Comparison of ENCODE assay signal across 1 cellular context in genomic region chr5:1594336-1595106, GRCh38.
TF ChIP-seq lines count a peak whose summit lies in the region.

No MANE protein-coding gene starts in this region.

TF ChIP-seq in HEK293, 187 proteins besides CTCF, POLR2A, EP300 and RAD21 (continued from another document):
- TF ChIP-seq, protein P1, sequence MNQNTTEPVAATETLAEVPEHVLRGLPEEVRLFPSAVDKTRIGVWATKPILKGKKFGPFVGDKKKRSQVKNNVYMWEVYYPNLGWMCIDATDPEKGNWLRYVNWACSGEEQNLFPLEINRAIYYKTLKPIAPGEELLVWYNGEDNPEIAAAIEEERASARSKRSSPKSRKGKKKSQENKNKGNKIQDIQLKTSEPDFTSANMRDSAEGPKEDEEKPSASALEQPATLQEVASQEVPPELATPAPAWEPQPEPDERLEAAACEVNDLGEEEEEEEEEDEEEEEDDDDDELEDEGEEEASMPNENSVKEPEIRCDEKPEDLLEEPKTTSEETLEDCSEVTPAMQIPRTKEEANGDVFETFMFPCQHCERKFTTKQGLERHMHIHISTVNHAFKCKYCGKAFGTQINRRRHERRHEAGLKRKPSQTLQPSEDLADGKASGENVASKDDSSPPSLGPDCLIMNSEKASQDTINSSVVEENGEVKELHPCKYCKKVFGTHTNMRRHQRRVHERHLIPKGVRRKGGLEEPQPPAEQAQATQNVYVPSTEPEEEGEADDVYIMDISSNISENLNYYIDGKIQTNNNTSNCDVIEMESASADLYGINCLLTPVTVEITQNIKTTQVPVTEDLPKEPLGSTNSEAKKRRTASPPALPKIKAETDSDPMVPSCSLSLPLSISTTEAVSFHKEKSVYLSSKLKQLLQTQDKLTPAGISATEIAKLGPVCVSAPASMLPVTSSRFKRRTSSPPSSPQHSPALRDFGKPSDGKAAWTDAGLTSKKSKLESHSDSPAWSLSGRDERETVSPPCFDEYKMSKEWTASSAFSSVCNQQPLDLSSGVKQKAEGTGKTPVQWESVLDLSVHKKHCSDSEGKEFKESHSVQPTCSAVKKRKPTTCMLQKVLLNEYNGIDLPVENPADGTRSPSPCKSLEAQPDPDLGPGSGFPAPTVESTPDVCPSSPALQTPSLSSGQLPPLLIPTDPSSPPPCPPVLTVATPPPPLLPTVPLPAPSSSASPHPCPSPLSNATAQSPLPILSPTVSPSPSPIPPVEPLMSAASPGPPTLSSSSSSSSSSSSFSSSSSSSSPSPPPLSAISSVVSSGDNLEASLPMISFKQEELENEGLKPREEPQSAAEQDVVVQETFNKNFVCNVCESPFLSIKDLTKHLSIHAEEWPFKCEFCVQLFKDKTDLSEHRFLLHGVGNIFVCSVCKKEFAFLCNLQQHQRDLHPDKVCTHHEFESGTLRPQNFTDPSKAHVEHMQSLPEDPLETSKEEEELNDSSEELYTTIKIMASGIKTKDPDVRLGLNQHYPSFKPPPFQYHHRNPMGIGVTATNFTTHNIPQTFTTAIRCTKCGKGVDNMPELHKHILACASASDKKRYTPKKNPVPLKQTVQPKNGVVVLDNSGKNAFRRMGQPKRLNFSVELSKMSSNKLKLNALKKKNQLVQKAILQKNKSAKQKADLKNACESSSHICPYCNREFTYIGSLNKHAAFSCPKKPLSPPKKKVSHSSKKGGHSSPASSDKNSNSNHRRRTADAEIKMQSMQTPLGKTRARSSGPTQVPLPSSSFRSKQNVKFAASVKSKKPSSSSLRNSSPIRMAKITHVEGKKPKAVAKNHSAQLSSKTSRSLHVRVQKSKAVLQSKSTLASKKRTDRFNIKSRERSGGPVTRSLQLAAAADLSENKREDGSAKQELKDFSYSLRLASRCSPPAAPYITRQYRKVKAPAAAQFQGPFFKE (tag by site-specific recombination; IDR thresholded peaks at IDR 0.05; ENCODE audit: borderline replicate concordance): no peak
- peak; percentile 95 for TF ChIP-seq ZEB2 (tag by site-specific recombination; IDR thresholded peaks at IDR 0.05)
- TF ChIP-seq ZNF169 (tag by site-specific recombination; IDR thresholded peaks at IDR 0.05): no peak
- no peak for TF ChIP-seq ZNF16 (tag by site-specific recombination; IDR thresholded peaks at IDR 0.05; ENCODE audit: low read depth)
- TF ChIP-seq ZSCAN30 (tag by site-specific recombination; IDR thresholded peaks at IDR 0.05): 0 out of 2 replicates have a peak, but pooled peaks have one; percentile 42
- TF ChIP-seq MYNN (tag by site-specific recombination; IDR thresholded peaks at IDR 0.05; ENCODE audit: borderline replicate concordance): no peak
- no peak for TF ChIP-seq ZNF239 (tag by site-specific recombination; IDR thresholded peaks at IDR 0.05)
- TF ChIP-seq ZNF423 (tag by site-specific recombination; IDR thresholded peaks at IDR 0.05): peak; percentile 47; the same call in 1 of the 2 replicates
